In genomic region chr7:2921748-2922147, GRCh38 we compare ENCODE assay signal across 10 cellular contexts.
DNase-seq lines count a peak whose midpoint lies in the region; ATAC-seq and TF ChIP-seq lines count a peak whose summit lies in the region.
"Had no signal": no experiment of that assay in that cellular context is flagged by ENCODE, and none has a peak within 500 bp of the region (broad histone marks: within the 10 kb centered on the region; RNA-seq: fewer than 3 reads in every experiment).

No MANE protein-coding gene starts in this region.

- H3K27ac ChIP-seq in DND-41 (ENCODE audit: low read length) = no peak overlapping the region
- H3K27ac ChIP-seq in neural progenitor cell = no peak overlapping the region
- H3K27ac ChIP-seq: left ventricle myocardium inferior had no signal

- H3K79me2 ChIP-seq in DND-41 (ENCODE audit: insufficient read depth, low read length) (no peaks in the 10 kb centered on the region), neural progenitor cell (ENCODE audit: low read depth) (no peaks in the 10 kb centered on the region)

- no peaks in the 10 kb centered on the region for H4K20me1 ChIP-seq in DND-41 (ENCODE audit: insufficient read depth, low read length)
- H4K20me1 ChIP-seq in neural progenitor cell (ENCODE audit: low read depth) = no peaks in the 10 kb centered on the region

- H3K9ac ChIP-seq in DND-41 (ENCODE audit: low read depth, low read length) (no peak overlapping the region), neural progenitor cell (no peak overlapping the region)

- H3K4me1 Mint-ChIP-seq in neural progenitor cell = peaks cover 27% of the 10 kb centered on the region

- H3K4me3 Mint-ChIP-seq in neural progenitor cell = peak overlapping the region; percentile 38

- no peaks in the 10 kb centered on the region for H3K36me3 Mint-ChIP-seq in neural progenitor cell

- H3K36me3 ChIP-seq in DND-41 (ENCODE audit: insufficient read depth, low read length) (no peaks in the 10 kb centered on the region), neural progenitor cell (no peaks in the 10 kb centered on the region)
- H3K36me3 ChIP-seq: left ventricle myocardium inferior had no signal

- H3K4me2 ChIP-seq in DND-41 (ENCODE audit: insufficient read depth, low read length) (no peak overlapping the region), neural progenitor cell (peak overlapping the region; percentile 32)

- peak overlapping the region; percentile 80 for H3K27ac Mint-ChIP-seq in neural progenitor cell

- no peak overlapping the region for H3K4me3 ChIP-seq in DND-41 (ENCODE audit: low read depth in 1 of 2, low read length in 2 of 2)
- no peak overlapping the region for H3K4me3 ChIP-seq in choroid plexus epithelial cell (ENCODE audit: low read depth, low read length)
- H3K4me3 ChIP-seq in neural progenitor cell = no peak overlapping the region
- H3K4me3 ChIP-seq: left ventricle myocardium inferior had no signal

- peaks cover 12% of the 10 kb centered on the region for H3K27me3 Mint-ChIP-seq in neural progenitor cell (ENCODE audit: insufficient read depth, low read depth)

- no peaks in the 10 kb centered on the region for H3K27me3 ChIP-seq in DND-41 (ENCODE audit: insufficient read depth, low read length, poor library complexity)
- H3K27me3 ChIP-seq in neural progenitor cell = no peaks in the 10 kb centered on the region

- no peaks in the 10 kb centered on the region for H3K9me3 Mint-ChIP-seq in neural progenitor cell

- TF ChIP-seq CTCF in DND-41 (IDR thresholded peaks at IDR 0.05; ENCODE audit: borderline replicate concordance, extremely low read depth, low read length, poor library complexity, severe bottlenecking) = peak; percentile 27
- peak; percentile 53 for TF ChIP-seq CTCF in choroid plexus epithelial cell (conservative IDR thresholded peaks at IDR 0.05; ENCODE audit: low read depth, low read length)
- TF ChIP-seq CTCF in neural progenitor cell (IDR thresholded peaks at IDR 0.05) = peak; percentile 78

- H2AFZ ChIP-seq in DND-41 (ENCODE audit: low read depth, low read length) (no peak overlapping the region), neural progenitor cell (replicated peaks) (peak overlapping the region; percentile 91)

- H3K9me3 ChIP-seq in DND-41 (ENCODE audit: insufficient read depth, low read length, severe bottlenecking) (no peaks in the 10 kb centered on the region), neural progenitor cell (ENCODE audit: low read depth) (no peaks in the 10 kb centered on the region)

- DNase-seq in DND-41 = no peak
- peak; percentile 16 for DNase-seq in NCI-H1694 (lab: John Stamatoyannopoulos, UW)
- DNase-seq in choroid plexus epithelial cell (ENCODE audit: low read depth) = peak; percentile 6
- DNase-seq in neural progenitor cell (ENCODE audit: low spot score) = peak; percentile 73
- DNase-seq: left ventricle myocardium inferior, NCI-H187, right cardiac atrium had no signal

- no peaks in the 10 kb centered on the region for H3K4me1 ChIP-seq in DND-41 (ENCODE audit: insufficient read depth, low read length)
- peaks cover 12% of the 10 kb centered on the region for H3K4me1 ChIP-seq in neural progenitor cell

- peaks cover 3% of the 10 kb centered on the region for H3F3A ChIP-seq in neural progenitor cell (ENCODE audit: low read depth)

- ATAC-seq in DND-41 (ENCODE audit: insufficient read depth, low read depth) = no peak; the same call in 2 of the 3 replicates
- no peak for ATAC-seq in GM18520 (IDR thresholded peaks at IDR 0.05; ENCODE audit: unreplicated experiment)
- no peak for ATAC-seq in HG02852 (IDR thresholded peaks at IDR 0.05; ENCODE audit: unreplicated experiment)
- ATAC-seq in GM18498 (IDR thresholded peaks at IDR 0.05; ENCODE audit: unreplicated experiment) = no peak
- ATAC-seq: right cardiac atrium had no signal

Comparison
In these comparisons a context has a peak if more than half of its experiments do, and no peak if none do; other contexts are left out.
1. CTCF ChIP-seq: peak in every context shown above with its lines; median percentile 78 in neural progenitor cell; 53 in choroid plexus epithelial cell; 27 in DND-41.